ENCODE assay signal across 8 cellular contexts in genomic region chr2:210617732-210618330, GRCh38.
DNase-seq lines count a peak whose midpoint lies in the region; ATAC-seq and TF ChIP-seq lines count a peak whose summit lies in the region.

No MANE protein-coding gene starts in this region.

- no peaks in the 10 kb centered on the region for H3K4me1 ChIP-seq in OCI-LY7 (ENCODE audit: insufficient read depth, low read length, poor library complexity, severe bottlenecking)
- no peaks in the 10 kb centered on the region for H3K4me1 ChIP-seq in esophagus squamous epithelium

- peak; percentile 44 for DNase-seq in EL
- DNase-seq in Jurkat, Clone E6-1 (ENCODE audit: low read depth, low spot score) = peak; percentile 27
- DNase-seq in OCI-LY7 (ENCODE audit: low spot score) = peak; percentile 33
- no peak for DNase-seq in esophagus squamous epithelium (lab: John Stamatoyannopoulos, UW)
- peak; percentile 14 for DNase-seq in retinal pigment epithelial cell (ENCODE audit: low read depth)
- no peak for DNase-seq in activated T-cell treated with anti-CD3 and anti-CD28 coated beads, Interleukin-2, amount 50 U/mL, for 48 hours
- no peak for DNase-seq in GOT3 (lab: John Stamatoyannopoulos, UW)

- H3K27ac ChIP-seq in OCI-LY7 (ENCODE audit: low read depth, low read length, poor library complexity, severe bottlenecking) = no peak overlapping the region
- H3K27ac ChIP-seq in esophagus squamous epithelium = no peak overlapping the region

- intact Hi-C loops in OCI-LY7 (cut with micrococcal nuclease; ENCODE audit: unreplicated experiment) (loop anchor here (5.0 kb wide), 1 partner anchor 419 kb away; no protein-coding TSS in a partner anchor), esophagus squamous epithelium (cut with DNase I) (no loop called here)

- peak; percentile 74 for ATAC-seq in GM21619 (IDR thresholded peaks at IDR 0.05; ENCODE audit: unreplicated experiment)

- no peaks in the 10 kb centered on the region for H4K20me1 ChIP-seq in OCI-LY7 (ENCODE audit: insufficient read depth, low read length)

- POLR2A ChIA-PET in OCI-LY7 (lab: Charles Lee) = no interaction called here

- H3K9me2 ChIP-seq in OCI-LY7 (ENCODE audit: insufficient read depth, low read length) = no peaks in the 10 kb centered on the region

- TF ChIP-seq CTCF in OCI-LY7 (conservative IDR thresholded peaks at IDR 0.05; ENCODE audit: low read length) (peak; percentile 77), esophagus squamous epithelium (IDR thresholded peaks at IDR 0.05) (peak in 5 of 6 experiments; percentile 18 to 38 (median 27)), retinal pigment epithelial cell (conservative IDR thresholded peaks at IDR 0.05; ENCODE audit: low read depth, low read length) (peak; percentile 76)

- H3K9me3 ChIP-seq in OCI-LY7 (ENCODE audit: low read length) (no peaks in the 10 kb centered on the region), esophagus squamous epithelium (no peaks in the 10 kb centered on the region)

- no TSS peak for BruUV-seq in OCI-LY7 (replicated peaks; lab: Mats Ljungman, UMichigan)

- H3K36me3 ChIP-seq in OCI-LY7 (ENCODE audit: insufficient read depth, low read length) (no peaks in the 10 kb centered on the region), esophagus squamous epithelium (no peaks in the 10 kb centered on the region)

- 20 to 21% methylated on average over 3 of the region's 3 CpGs for WGBS in esophagus squamous epithelium, 2 donors

- no peaks in the 10 kb centered on the region for H3K27me3 ChIP-seq in esophagus squamous epithelium

- CTCF ChIA-PET in OCI-LY7 (lab: Charles Lee; ENCODE audit: unreplicated experiment) = no interaction called here

- no peak for TF ChIP-seq POLR2A in esophagus squamous epithelium (IDR thresholded peaks at IDR 0.05)

- no peak overlapping the region for H2AFZ ChIP-seq in OCI-LY7 (ENCODE audit: low read length)

- no peaks in the 10 kb centered on the region for H3K79me2 ChIP-seq in OCI-LY7 (ENCODE audit: insufficient read depth, low read depth, low read length)

- H3K4me3 ChIP-seq in Jurkat, Clone E6-1 (ENCODE audit: low read length) = no peak overlapping the region
- H3K4me3 ChIP-seq in OCI-LY7 (ENCODE audit: low read depth, low read length, poor library complexity, severe bottlenecking) = no peak overlapping the region
- no peak overlapping the region for H3K4me3 ChIP-seq in esophagus squamous epithelium
- H3K4me3 ChIP-seq in retinal pigment epithelial cell (ENCODE audit: low read length) = no peak overlapping the region

- no peak overlapping the region for H3K4me2 ChIP-seq in OCI-LY7 (ENCODE audit: low read length)

Comparison
In these comparisons a context has a peak if more than half of its experiments do, and no peak if none do; other contexts are left out.
1. DNase-seq: peak in EL (single experiment), Jurkat, Clone E6-1 (single experiment), OCI-LY7 (single experiment) and retinal pigment epithelial cell (single experiment); none in esophagus squamous epithelium (single experiment), activated T-cell treated with anti-CD3 and anti-CD28 coated beads, Interleukin-2, amount 50 U/mL, for 48 hours (0 of 2) and GOT3 (single experiment).
2. CTCF ChIP-seq: peak in every context shown above with its lines; median percentile 77 in OCI-LY7; 76 in retinal pigment epithelial cell; 27 in esophagus squamous epithelium.